ENCODE assay signal across 14 cellular contexts in genomic region chr13:26561636-26562537, GRCh38. TPM values are rescaled to one million over a fixed set of nuclear protein-coding genes. Genes with fewer than 3 reads are reported as not detected.
DNase-seq lines count a peak whose midpoint lies in the region; ATAC-seq and TF ChIP-seq lines count a peak whose summit lies in the region.
"Had no signal": no experiment of that assay in that cellular context is flagged by ENCODE, and none has a peak within 500 bp of the region (broad histone marks: within the 10 kb centered on the region; RNA-seq: fewer than 3 reads in every experiment).

No MANE protein-coding gene starts in this region.

- TF ChIP-seq CTCF in astrocyte of the cerebellum (IDR thresholded peaks at IDR 0.05; ENCODE audit: low read depth, low read length, missing control alignments) (no peak), right atrium auricular region (IDR thresholded peaks at IDR 0.05) (no peak), suprapubic skin (IDR thresholded peaks at IDR 0.05) (no peak), natural killer cell (IDR thresholded peaks at IDR 0.05) (no peak)

- peaks cover 0 to 6% of the 10 kb centered on the region in 2 donors for H3K4me1 Mint-ChIP-seq in natural killer cell

- peaks cover 21 to 23% of the 10 kb centered on the region in 2 donors for H3K27me3 Mint-ChIP-seq in natural killer cell (ENCODE audit: low read depth in 2 of 2)

- 73% methylated on average over 8 of the region's 8 CpGs for WGBS in suprapubic skin

- no peak overlapping the region for H3K4me3 Mint-ChIP-seq in natural killer cell
- H3K4me3 Mint-ChIP-seq: naive thymus-derived CD8-positive, alpha-beta T cell had no signal

- H3K4me1 ChIP-seq in right atrium auricular region (peaks cover 0 to 33% of the 10 kb centered on the region in 2 donors), suprapubic skin (peaks cover 22% of the 10 kb centered on the region)

- H3K36me3 ChIP-seq in right atrium auricular region (no peaks in the 10 kb centered on the region), suprapubic skin (no peaks in the 10 kb centered on the region)

- H3K27me3 ChIP-seq in right atrium auricular region: no peaks in the 10 kb centered on the region
- H3K27me3 ChIP-seq in suprapubic skin: peaks cover 7% of the 10 kb centered on the region

- peak overlapping the region; percentile 24 to 60 for H3K27ac ChIP-seq in right atrium auricular region
- H3K27ac ChIP-seq in suprapubic skin: peak overlapping the region; percentile 67
- H3K27ac ChIP-seq: 22Rv1 had no signal

- in situ Hi-C loops in astrocyte of the cerebellum (cut with HindIII; ENCODE audit: low sequenced_read_pairs): no loop called here

- DNase-seq in DMS 273 (lab: John Stamatoyannopoulos, UW; ENCODE audit: unreplicated experiment) (peak; percentile 29), DMS 273 treated with DMSO at 0.1 percent for 48 hours (lab: John Stamatoyannopoulos, UW) (no peak), astrocyte of the cerebellum (ENCODE audit: low read depth) (peak; percentile 35), right atrium auricular region (ENCODE audit: low spot score) (no peak), suprapubic skin (ENCODE audit: low spot score in 2 of 2) (no peak), natural killer cell (no peak), NOMO-1 (lab: John Stamatoyannopoulos, UW; ENCODE audit: unreplicated experiment in 2 of 2) (no peak)
- DNase-seq in activated naive CD4-positive, alpha-beta T cell treated with anti-CD3 and anti-CD28 coated beads, Interleukin-2, amount 50 U/mL, for 72 hours (ENCODE audit: low spot score in 2 of 2): no peak
- DNase-seq: activated CD4-positive, alpha-beta T cell treated with anti-CD3 and anti-CD28 coated beads for 48 hours; activated effector memory CD4-positive, alpha-beta T cell treated with anti-CD3 and anti-CD28 coated beads, Interleukin-2, amount 50 U/mL, for 16 hours; DND-41; naive thymus-derived CD8-positive, alpha-beta T cell; NCI-H1092 treated with DMSO at 0.1 percent for 48 hours had no signal

- no peaks in the 10 kb centered on the region for H3K9me3 ChIP-seq in right atrium auricular region
- H3K9me3 ChIP-seq in suprapubic skin: no peaks in the 10 kb centered on the region

- no peak for ATAC-seq in natural killer cell
- no peak for ATAC-seq in activated naive CD4-positive, alpha-beta T cell treated with anti-CD3 and anti-CD28 coated beads, Interleukin-2, amount 50 U/mL, for 72 hours
- ATAC-seq: naive thymus-derived CD8-positive, alpha-beta T cell had no signal

- H3K4me3 ChIP-seq in astrocyte of the cerebellum (ENCODE audit: low read depth, low read length) (no peak overlapping the region), right atrium auricular region (no peak overlapping the region), suprapubic skin (no peak overlapping the region)

- TF ChIP-seq POLR2A in suprapubic skin (IDR thresholded peaks at IDR 0.05): no peak

- peaks cover 10% of the 10 kb centered on the region for H3K36me3 Mint-ChIP-seq in natural killer cell
- peaks cover 2 to 7% of the 10 kb centered on the region in 2 donors for H3K36me3 Mint-ChIP-seq in activated naive CD4-positive, alpha-beta T cell treated with anti-CD3 and anti-CD28 coated beads, Interleukin-2, amount 50 U/mL, for 72 hours

- intact Hi-C loops in natural killer cell (cut with micrococcal nuclease): no loop called here

- H3K9me3 Mint-ChIP-seq in natural killer cell: no peaks in the 10 kb centered on the region
- H3K9me3 Mint-ChIP-seq in activated naive CD4-positive, alpha-beta T cell treated with anti-CD3 and anti-CD28 coated beads, Interleukin-2, amount 50 U/mL, for 72 hours: no peaks in the 10 kb centered on the region

- H3K27ac Mint-ChIP-seq in natural killer cell: no peak overlapping the region
- no peak overlapping the region for H3K27ac Mint-ChIP-seq in activated naive CD4-positive, alpha-beta T cell treated with anti-CD3 and anti-CD28 coated beads, Interleukin-2, amount 50 U/mL, for 72 hours
- H3K27ac Mint-ChIP-seq: naive thymus-derived CD8-positive, alpha-beta T cell had no signal

- no peak for TF ChIP-seq EP300 in suprapubic skin (IDR thresholded peaks at IDR 0.05)

RNA-seq across cellular contexts. Expression of gene WASF3, which starts 4.4 kb away (rescaled TPM):
- total RNA-seq in right atrium auricular region (10 to 100 TPM; 11.8 to 14.4 TPM), suprapubic skin (10 to 100 TPM in 1 of 4 donors, 1 to 10 TPM in 3; 5.7 to 11.4 (median 7.2) TPM), natural killer cell (under 1 TPM in 1 of 3 donors, not detected in 2; 0.61 TPM)
- under 1 TPM; 0.11 to 0.41 TPM for total RNA-seq in activated naive CD4-positive, alpha-beta T cell treated with anti-CD3 and anti-CD28 coated beads, Interleukin-2, amount 50 U/mL, for 72 hours

Comparison
In these comparisons a context has a peak if more than half of its experiments do, and no peak if none do; other contexts are left out.
1. DNase-seq: peak in DMS 273 (single experiment) and astrocyte of the cerebellum (single experiment); none in DMS 273 treated with DMSO at 0.1 percent for 48 hours (single experiment), right atrium auricular region (single experiment), suprapubic skin (0 of 2), natural killer cell (single experiment), activated naive CD4-positive, alpha-beta T cell treated with anti-CD3 and anti-CD28 coated beads, Interleukin-2, amount 50 U/mL, for 72 hours (0 of 2) and NOMO-1 (0 of 2).
2. RNA of gene WASF3, which starts 4.4 kb away (total RNA-seq): 11.8 to 14.4 TPM in right atrium auricular region and 5.7 to 11.4 TPM in suprapubic skin; 0.11 to 0.41 TPM in activated naive CD4-positive, alpha-beta T cell treated with anti-CD3 and anti-CD28 coated beads, Interleukin-2, amount 50 U/mL, for 72 hours and 0.61 TPM in natural killer cell; every median in the first group is over 4 times any median in the second.